Comparison of ENCODE assay signal across 16 cellular contexts in the genomic region with DNA sequence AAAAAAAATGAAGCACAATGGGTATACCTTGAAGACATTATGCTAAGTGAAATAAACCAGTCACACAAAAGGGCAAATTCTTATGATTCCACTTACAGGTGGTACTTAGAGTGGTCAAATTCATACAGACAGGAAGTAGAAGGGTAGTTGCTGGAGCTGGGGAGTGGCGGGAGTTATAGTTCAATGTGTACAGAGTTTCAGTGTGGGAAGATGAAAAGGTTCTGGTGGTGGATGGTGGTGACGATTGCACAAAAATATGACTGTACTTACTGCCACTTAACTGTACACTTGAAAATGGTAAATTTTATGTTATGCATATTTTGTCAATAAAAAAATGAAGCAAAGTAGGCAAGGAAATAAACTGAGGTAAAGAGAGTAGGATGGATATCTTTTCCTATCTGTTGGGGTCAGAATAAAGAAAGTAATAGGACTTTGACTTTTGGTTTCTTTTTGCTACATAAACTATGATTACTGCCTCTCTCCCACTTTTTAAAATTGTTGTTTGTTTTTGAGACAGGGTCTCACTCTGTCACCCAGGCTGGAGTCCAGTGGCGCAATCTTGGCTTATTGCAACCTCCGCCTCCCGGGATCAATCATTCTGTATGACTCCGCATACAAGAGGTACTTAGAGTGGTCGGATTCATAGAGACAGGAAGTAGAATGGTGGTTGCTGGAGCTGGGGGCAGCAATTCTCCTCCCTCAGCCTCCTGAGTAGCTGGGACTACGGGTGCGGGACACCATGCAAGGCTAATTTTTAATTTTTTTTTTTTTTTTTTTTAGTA. TPM values are rescaled to one million over a fixed set of nuclear protein-coding genes. Genes with fewer than 3 reads are reported as not detected.
DNase-seq lines count a peak whose midpoint lies in the region; ATAC-seq and TF ChIP-seq lines count a peak whose summit lies in the region.
"Had no signal": no experiment of that assay in that cellular context is flagged by ENCODE, and none has a peak within 500 bp of the region (broad histone marks: within the 10 kb centered on the region; RNA-seq: fewer than 3 reads in every experiment).

No MANE protein-coding gene starts in this region.

- no peak for DNase-seq in activated T-cell treated with anti-CD3 and anti-CD28 coated beads, Interleukin-2, amount 50 U/mL, for 4 hours
- DNase-seq in activated T-cell treated with anti-CD3 and anti-CD28 coated beads, Interleukin-2, amount 50 U/mL, for 48 hours, result no peak
- DNase-seq in NB4 (ENCODE audit: low read depth) (peak; percentile 55), RPMI8226 (no peak)
- peak; percentile 41 for DNase-seq in activated naive CD4-positive, alpha-beta T cell treated with anti-CD3 and anti-CD28 coated beads, Interleukin-2, amount 10 ng/mL, durations not matched to agents 7 days and 5 days
- DNase-seq in stimulated activated CD8-positive, alpha-beta memory T cell treated with anti-CD3 and anti-CD28 coated beads, Interleukin-4, amount 100 ng/mL, for 48 hours, result peak; percentile 38
- DNase-seq: amniotic stem cell, foreskin keratinocyte, HCEC 1CT, left lung, NCI-H1105 treated with DMSO at 0.1 percent for 48 hours, Right ventricle myocardium superior had no signal

- H3K9me3 Mint-ChIP-seq in activated T-cell treated with anti-CD3 and anti-CD28 coated beads, Interleukin-2, amount 50 U/mL, for 4 hours, result no peaks in the 10 kb centered on the region
- H3K9me3 Mint-ChIP-seq in activated naive CD4-positive, alpha-beta T cell treated with anti-CD3 and anti-CD28 coated beads, Interleukin-2, amount 10 ng/mL, durations not matched to agents 7 days and 5 days, result no peaks in the 10 kb centered on the region

- H3K4me1 Mint-ChIP-seq in activated T-cell treated with anti-CD3 and anti-CD28 coated beads, Interleukin-2, amount 50 U/mL, for 4 hours (ENCODE audit: low read depth), result peaks cover 26% of the 10 kb centered on the region
- H3K4me1 Mint-ChIP-seq in activated naive CD4-positive, alpha-beta T cell treated with anti-CD3 and anti-CD28 coated beads, Interleukin-2, amount 10 ng/mL, durations not matched to agents 7 days and 5 days, result peaks cover 36% of the 10 kb centered on the region

- CTCF ChIA-PET in activated naive CD4-positive, alpha-beta T cell treated with anti-CD3 and anti-CD28 coated beads, Interleukin-2, amount 10 ng/mL, durations not matched to agents 7 days and 5 days (lab: Charles Lee), result no interaction called here

- H3K27me3 Mint-ChIP-seq in activated T-cell treated with anti-CD3 and anti-CD28 coated beads, Interleukin-2, amount 50 U/mL, for 4 hours (ENCODE audit: low read depth), result no peaks in the 10 kb centered on the region
- H3K27me3 Mint-ChIP-seq in activated naive CD4-positive, alpha-beta T cell treated with anti-CD3 and anti-CD28 coated beads, Interleukin-2, amount 10 ng/mL, durations not matched to agents 7 days and 5 days, result peaks cover 6% of the 10 kb centered on the region

- TF ChIP-seq CTCF in NB4 (IDR thresholded peaks at IDR 0.05; ENCODE audit: low read depth, low read length), result no peak

- no peaks in the 10 kb centered on the region for H3K36me3 Mint-ChIP-seq in activated T-cell treated with anti-CD3 and anti-CD28 coated beads, Interleukin-2, amount 50 U/mL, for 4 hours (ENCODE audit: insufficient read depth)
- H3K36me3 Mint-ChIP-seq in activated naive CD4-positive, alpha-beta T cell treated with anti-CD3 and anti-CD28 coated beads, Interleukin-2, amount 10 ng/mL, durations not matched to agents 7 days and 5 days, result peaks cover 3% of the 10 kb centered on the region

- H3K4me3 ChIP-seq in NB4 (ENCODE audit: low read depth, low read length), result peak overlapping the region; percentile 8
- H3K4me3 ChIP-seq: left lung, smooth muscle cell, vagina had no signal

- TF ChIP-seq POLR2A in NB4 (IDR thresholded peaks at IDR 0.05; ENCODE audit: extremely low read depth, insufficient read length), result no peak

- peak overlapping the region; percentile 81 for H3K27ac Mint-ChIP-seq in activated naive CD4-positive, alpha-beta T cell treated with anti-CD3 and anti-CD28 coated beads, Interleukin-2, amount 10 ng/mL, durations not matched to agents 7 days and 5 days

- ATAC-seq in activated T-cell treated with anti-CD3 and anti-CD28 coated beads, Interleukin-2, amount 50 U/mL, for 4 hours, result peak in 1 of 2 donors; percentile 8
- ATAC-seq in GM18861 (IDR thresholded peaks at IDR 0.05; ENCODE audit: unreplicated experiment) (no peak), HG03442 (IDR thresholded peaks at IDR 0.05; ENCODE audit: unreplicated experiment) (no peak)
- ATAC-seq: foreskin keratinocyte, left lung had no signal

- H3K4me3 Mint-ChIP-seq in activated T-cell treated with anti-CD3 and anti-CD28 coated beads, Interleukin-2, amount 50 U/mL, for 4 hours, result peak overlapping the region; percentile 16
- peak overlapping the region; percentile 60 for H3K4me3 Mint-ChIP-seq in activated naive CD4-positive, alpha-beta T cell treated with anti-CD3 and anti-CD28 coated beads, Interleukin-2, amount 10 ng/mL, durations not matched to agents 7 days and 5 days

RNA-seq across cellular contexts. Expression of a gene that starts 4.0 kb away (rescaled TPM):
- total RNA-seq in activated T-cell treated with anti-CD3 and anti-CD28 coated beads, Interleukin-2, amount 50 U/mL, for 4 hours, result 100 to 1,000 TPM; 105 to 139 (median 120) TPM

RNA-seq across cellular contexts. Expression of a gene that starts 57.0 kb away (rescaled TPM):
- 10 to 100 TPM; 29.4 to 30.8 (median 29.6) TPM for total RNA-seq in activated T-cell treated with anti-CD3 and anti-CD28 coated beads, Interleukin-2, amount 50 U/mL, for 4 hours

Comparison
In these comparisons a context has a peak if more than half of its experiments do, and no peak if none do; other contexts are left out.
1. DNase-seq: peak in NB4 (single experiment), activated naive CD4-positive, alpha-beta T cell treated with anti-CD3 and anti-CD28 coated beads, Interleukin-2, amount 10 ng/mL, durations not matched to agents 7 days and 5 days (single experiment) and stimulated activated CD8-positive, alpha-beta memory T cell treated with anti-CD3 and anti-CD28 coated beads, Interleukin-4, amount 100 ng/mL, for 48 hours (single experiment); none in activated T-cell treated with anti-CD3 and anti-CD28 coated beads, Interleukin-2, amount 50 U/mL, for 4 hours (single experiment), activated T-cell treated with anti-CD3 and anti-CD28 coated beads, Interleukin-2, amount 50 U/mL, for 48 hours (0 of 2) and RPMI8226 (single experiment).